ENCODE assay signal across 8 cellular contexts in the genomic region with DNA sequence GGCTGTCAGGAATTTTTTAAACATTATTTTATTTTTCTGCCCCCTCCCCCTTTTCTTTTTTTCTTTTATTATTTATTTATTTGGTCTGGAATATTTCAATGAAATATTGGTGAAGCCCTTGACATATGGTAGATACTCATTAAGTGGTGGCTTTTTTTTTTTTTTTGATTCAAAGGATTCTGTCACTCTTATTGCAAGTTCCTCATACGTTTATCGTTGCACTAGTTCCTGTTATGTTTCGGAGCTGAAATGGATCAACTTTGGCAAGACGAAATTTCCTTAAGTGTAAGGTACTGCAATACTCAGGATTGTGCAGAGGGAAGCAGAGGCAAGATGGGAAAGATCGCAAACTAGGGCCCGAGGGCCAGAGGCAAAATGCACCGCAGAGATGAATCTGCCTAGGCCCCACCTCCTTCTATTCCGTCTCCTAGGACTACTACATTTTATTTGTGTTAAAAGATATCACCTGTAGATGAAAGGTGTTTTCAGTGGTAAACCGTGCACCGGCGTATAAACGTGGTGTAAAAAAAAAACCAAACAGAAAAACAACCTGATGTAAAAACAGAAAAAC. TPM values are rescaled to one million over a fixed set of nuclear protein-coding genes. Genes with fewer than 3 reads are reported as not detected.
DNase-seq lines count a peak whose midpoint lies in the region; ATAC-seq and TF ChIP-seq lines count a peak whose summit lies in the region.

No MANE protein-coding gene starts in this region.

- peak overlapping the region; percentile 91 for H3K4me3 Mint-ChIP-seq in central memory CD8-positive, alpha-beta T cell

- peak overlapping the region in 4 of 5 donors; percentile 63 to 96 (median 80) for H3K9ac ChIP-seq in subcutaneous abdominal adipose tissue (ENCODE audit: low read length in 5 of 5)

- peak overlapping the region; percentile 100 for H3K27ac Mint-ChIP-seq in central memory CD8-positive, alpha-beta T cell (ENCODE audit: low read depth)

- H3K27me3 Mint-ChIP-seq in central memory CD8-positive, alpha-beta T cell, result peaks cover 18% of the 10 kb centered on the region

- H3K36me3 Mint-ChIP-seq in central memory CD8-positive, alpha-beta T cell (ENCODE audit: insufficient read depth), result peaks cover 21% of the 10 kb centered on the region

- H3K27ac ChIP-seq in RWPE2 (ENCODE audit: poor library complexity, severe bottlenecking), result peak overlapping the region; percentile 32
- H3K27ac ChIP-seq in subcutaneous abdominal adipose tissue (ENCODE audit: low read depth, low read length), result peak overlapping the region; percentile 94

- peaks cover 40% of the 10 kb centered on the region for H3K4me1 Mint-ChIP-seq in central memory CD8-positive, alpha-beta T cell

- peaks cover 4% of the 10 kb centered on the region for H3K4me1 ChIP-seq in RWPE2 (ENCODE audit: insufficient read depth, poor library complexity, severe bottlenecking)
- H3K4me1 ChIP-seq in subcutaneous abdominal adipose tissue (ENCODE audit: control insufficient read depth in 5 of 5, insufficient read depth in 5 of 5, low read length in 5 of 5), result peaks cover 8 to 44% (median 43%) of the 10 kb centered on the region in 5 donors

- H3K9me3 Mint-ChIP-seq in central memory CD8-positive, alpha-beta T cell, result no peaks in the 10 kb centered on the region

- ATAC-seq in GM18499 (IDR thresholded peaks at IDR 0.05; ENCODE audit: insufficient read depth, unreplicated experiment), result peak; percentile 1
- peak; percentile 33 for ATAC-seq in RWPE2 (ENCODE audit: low read depth)
- peak; percentile 46 for ATAC-seq in central memory CD8-positive, alpha-beta T cell (replicated peaks; ENCODE audit: extremely low read depth, poor library complexity, severe bottlenecking)
- peak; percentile 25 for ATAC-seq in left lobe of liver
- ATAC-seq in HG03139 (IDR thresholded peaks at IDR 0.05; ENCODE audit: unreplicated experiment), result no peak

- POLR2A ChIA-PET in AG04449 (lab: Yijun Ruan, JAX), result no interaction called here

- TF ChIP-seq CTCF in AG04449 (IDR thresholded peaks at IDR 0.05; ENCODE audit: insufficient read depth, low read length, missing control alignments), result no peak
- TF ChIP-seq CTCF in RWPE2 (IDR thresholded peaks at IDR 0.05; ENCODE audit: poor library complexity, severe bottlenecking), result no peak

- H3K4me3 ChIP-seq in AG04449 (ENCODE audit: low read depth, low read length) (peak overlapping the region; percentile 51), RWPE2 (ENCODE audit: severe bottlenecking) (peak overlapping the region; percentile 93), subcutaneous abdominal adipose tissue (ENCODE audit: low read depth in 1 of 5, low read length in 5 of 5) (peak overlapping the region; percentile 79 to 95 (median 89))

- DNase-seq in AG04449 (ENCODE audit: low read depth, low spot score) (no peak), HuH-7.5 (ENCODE audit: low spot score) (peak; percentile 91), RWPE2 (ENCODE audit: low spot score) (peak; percentile 47), left lobe of liver (ENCODE audit: low spot score) (peak; percentile 55)
- DNase-seq in central memory CD8-positive, alpha-beta T cell (ENCODE audit: low spot score in 2 of 2), result peak in 1 of 2 donors; percentile 43

- H3K9me3 ChIP-seq in RWPE2 (ENCODE audit: severe bottlenecking) (no peaks in the 10 kb centered on the region), subcutaneous abdominal adipose tissue (ENCODE audit: control insufficient read depth in 5 of 5, low read length in 5 of 5) (no peaks in the 10 kb centered on the region)

- H3K36me3 ChIP-seq in RWPE2 (ENCODE audit: low read depth) (no peaks in the 10 kb centered on the region), subcutaneous abdominal adipose tissue (ENCODE audit: control insufficient read depth in 5 of 5, insufficient read depth in 5 of 5, low read length in 5 of 5) (no peaks in the 10 kb centered on the region)

- CTCF ChIA-PET in AG04449 (lab: Yijun Ruan, JAX), result interaction anchor here (2.3 to 5.7 kb wide), 3 partner anchors 313 to 382 kb away, joined by 7 to 149 read pairs (median 57); no protein-coding TSS in a partner anchor

- H3K27me3 ChIP-seq in RWPE2 (ENCODE audit: insufficient read depth, poor library complexity, severe bottlenecking) (peaks cover 19% of the 10 kb centered on the region), subcutaneous abdominal adipose tissue (ENCODE audit: control insufficient read depth in 5 of 5, insufficient read depth in 4 of 5, low read length in 5 of 5) (peaks cover 10 to 17% (median 13%) of the 10 kb centered on the region in 5 donors)

RNA-seq across cellular contexts. Expression of a gene that starts 0.4 kb away (rescaled TPM):
- total RNA-seq in left lobe of liver, result not detected

RNA-seq across cellular contexts. Expression of a gene that starts 14.1 kb away (rescaled TPM):
- total RNA-seq in left lobe of liver, result 0.13 TPM
